ENCODE assay signal across 8 cellular contexts in the genomic region with DNA sequence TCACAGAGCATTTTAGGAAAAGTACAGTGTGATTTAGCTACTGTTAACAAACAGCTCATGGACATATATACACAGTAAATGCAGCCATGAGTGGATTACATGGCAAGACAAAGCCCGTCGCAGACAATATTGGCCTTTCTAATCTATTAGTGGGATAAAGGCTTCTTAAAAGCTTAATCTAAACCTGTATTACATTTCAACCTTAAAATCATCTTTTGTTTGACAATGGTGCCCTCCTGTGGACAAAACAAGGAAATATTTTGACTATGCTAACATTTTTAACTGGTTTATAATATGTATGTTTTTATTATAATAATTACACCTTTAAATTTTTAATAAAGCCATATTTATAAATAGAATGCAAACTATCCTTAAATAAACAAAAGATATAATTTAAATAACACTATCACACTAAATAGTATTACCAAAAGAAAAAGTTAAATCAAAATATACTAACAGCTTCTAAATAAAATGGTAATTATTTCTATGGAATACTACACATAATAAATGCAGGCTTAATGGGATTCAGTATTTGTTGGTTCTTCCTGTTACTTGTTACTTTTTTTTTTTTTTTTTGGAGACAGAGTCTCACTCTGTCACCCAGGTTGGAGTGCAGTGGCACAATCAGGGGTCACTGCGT. TPM values are rescaled to one million over a fixed set of nuclear protein-coding genes. Genes with fewer than 3 reads are reported as not detected.
DNase-seq lines count a peak whose midpoint lies in the region; ATAC-seq lines count a peak whose summit lies in the region.

No MANE protein-coding gene starts in this region.

- no peak overlapping the region for H3K27ac Mint-ChIP-seq in naive thymus-derived CD4-positive, alpha-beta T cell

- H3K27me3 Mint-ChIP-seq in naive thymus-derived CD4-positive, alpha-beta T cell = peaks cover 5 to 20% (median 6%) of the 10 kb centered on the region in 5 donors

- no peaks in the 10 kb centered on the region for H3K36me3 Mint-ChIP-seq in naive thymus-derived CD4-positive, alpha-beta T cell

- no peaks in the 10 kb centered on the region for H3K9me3 Mint-ChIP-seq in naive thymus-derived CD4-positive, alpha-beta T cell

- DNase-seq in NCI-H2227 (lab: John Stamatoyannopoulos, UW; ENCODE audit: unreplicated experiment) (peak; percentile 1), NCI-H2227 treated with DMSO at 0.1 percent for 48 hours (lab: John Stamatoyannopoulos, UW) (no peak), NCI-H128 (lab: John Stamatoyannopoulos, UW; ENCODE audit: unreplicated experiment) (peak; percentile 4), cerebellar cortex (ENCODE audit: low spot score) (peak; percentile 46)
- peak in 7 of 9 donors; percentile 3 to 42 (median 24) for DNase-seq in naive thymus-derived CD4-positive, alpha-beta T cell
- no peak for DNase-seq in activated T-cell treated with anti-CD3 and anti-CD28 coated beads, Interleukin-2, amount 50 U/mL, for 1 hour

- no peak overlapping the region for H3K4me3 ChIP-seq in naive thymus-derived CD4-positive, alpha-beta T cell (ENCODE audit: low read length)

- no peaks in the 10 kb centered on the region for H3K36me3 ChIP-seq in naive thymus-derived CD4-positive, alpha-beta T cell (ENCODE audit: control insufficient read depth in 2 of 3, insufficient read depth in 3 of 3, low read length in 3 of 3)

- H3K27ac ChIP-seq in naive thymus-derived CD4-positive, alpha-beta T cell (ENCODE audit: low read depth, low read length) = no peak overlapping the region

- no peaks in the 10 kb centered on the region for H3K4me1 ChIP-seq in naive thymus-derived CD4-positive, alpha-beta T cell (ENCODE audit: control insufficient read depth in 2 of 2, insufficient read depth in 2 of 2, low read length in 2 of 2)

- intact Hi-C loops in naive thymus-derived CD4-positive, alpha-beta T cell (cut with micrococcal nuclease) = loop anchor here (1.0 to 5.0 kb wide), 7 partner anchors 1511 to 1955 kb away; no protein-coding TSS in a partner anchor

- POLR2A ChIA-PET in naive thymus-derived CD4-positive, alpha-beta T cell (lab: Charles Lee) = interaction anchor here (0.6 kb wide), 1 partner anchor 171 kb away, joined by 3 read pairs; no protein-coding TSS in a partner anchor

- no peaks in the 10 kb centered on the region for H3K27me3 ChIP-seq in naive thymus-derived CD4-positive, alpha-beta T cell (ENCODE audit: control insufficient read depth in 2 of 2, insufficient read depth in 2 of 2, low read length in 2 of 2)

- H3K4me3 Mint-ChIP-seq in naive thymus-derived CD4-positive, alpha-beta T cell = no peak overlapping the region

- no peaks in the 10 kb centered on the region for H3K9me3 ChIP-seq in naive thymus-derived CD4-positive, alpha-beta T cell (ENCODE audit: control insufficient read depth in 2 of 3, low read length in 3 of 3)

- ATAC-seq in naive thymus-derived CD4-positive, alpha-beta T cell = no peak
- ATAC-seq in GM21360 (IDR thresholded peaks at IDR 0.05; ENCODE audit: unreplicated experiment) (no peak), HG03378 (IDR thresholded peaks at IDR 0.05; ENCODE audit: unreplicated experiment) (no peak)

- no peaks in the 10 kb centered on the region for H3K4me1 Mint-ChIP-seq in naive thymus-derived CD4-positive, alpha-beta T cell

- CTCF ChIA-PET in naive thymus-derived CD4-positive, alpha-beta T cell (lab: Charles Lee) = interaction anchor here (0.7 to 2.4 kb wide), 9 partner anchors 896 to 1955 kb away, joined by 3 to 13 read pairs (median 4); a partner anchor contains a TSS

RNA-seq across cellular contexts. Expression of a gene that starts 38.6 kb away (rescaled TPM):
- not detected for total RNA-seq in naive thymus-derived CD4-positive, alpha-beta T cell
- polyA plus RNA-seq in naive thymus-derived CD4-positive, alpha-beta T cell = not detected

Comparison
In these comparisons a context has a peak if more than half of its experiments do, and no peak if none do; other contexts are left out.
1. DNase-seq: peak in NCI-H2227 (single experiment), NCI-H128 (single experiment), cerebellar cortex (single experiment) and naive thymus-derived CD4-positive, alpha-beta T cell (7 of 9); none in NCI-H2227 treated with DMSO at 0.1 percent for 48 hours (single experiment) and activated T-cell treated with anti-CD3 and anti-CD28 coated beads, Interleukin-2, amount 50 U/mL, for 1 hour (single experiment).